Comparison of ENCODE assay signal across 12 cellular contexts in the genomic region with DNA sequence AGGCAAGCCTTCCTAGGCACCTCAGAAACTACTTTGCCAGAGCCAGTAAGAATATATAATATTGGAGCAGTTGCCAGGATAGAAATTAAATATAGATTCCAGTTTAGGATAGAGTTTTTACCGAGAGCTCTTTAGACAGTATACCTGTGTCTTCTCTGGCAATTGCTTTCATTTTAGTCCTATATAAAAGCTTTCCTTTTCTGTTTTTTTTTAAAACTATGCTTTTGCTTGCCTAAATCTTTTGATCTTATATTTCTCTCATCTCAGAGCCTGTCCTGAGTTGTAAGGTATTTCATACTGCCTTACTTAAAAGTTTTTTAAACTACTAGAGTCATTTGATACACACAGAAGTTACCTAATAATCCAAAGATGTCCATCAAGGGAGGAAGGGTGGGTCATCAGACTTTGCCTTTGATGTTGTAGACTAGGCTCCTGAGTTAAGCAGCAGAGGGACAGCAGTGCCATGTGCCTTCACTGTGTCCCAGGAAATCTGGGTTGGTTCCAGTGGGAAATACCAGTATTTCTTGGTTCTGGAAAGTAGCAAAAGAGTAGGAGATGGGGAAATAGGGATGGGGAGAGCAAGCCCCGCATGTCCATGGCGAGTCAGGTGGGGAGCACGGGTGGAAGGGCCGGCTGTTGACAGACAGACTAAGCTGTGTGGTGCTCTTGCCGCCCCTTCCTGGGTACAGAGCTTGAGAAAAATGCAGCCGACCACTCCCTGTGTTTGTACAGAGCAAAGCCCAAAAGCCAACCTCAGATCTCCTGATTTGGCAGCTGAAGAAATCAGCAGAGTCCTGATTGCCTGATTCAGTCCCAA. TPM values are rescaled to one million over a fixed set of nuclear protein-coding genes. Genes with fewer than 3 reads are reported as not detected.
DNase-seq lines count a peak whose midpoint lies in the region; ATAC-seq and TF ChIP-seq lines count a peak whose summit lies in the region.
"Had no signal": no experiment of that assay in that cellular context is flagged by ENCODE, and none has a peak within 500 bp of the region (broad histone marks: within the 10 kb centered on the region; RNA-seq: fewer than 3 reads in every experiment).

No MANE protein-coding gene starts in this region.

- POLR2A ChIA-PET in CD4-positive, alpha-beta memory T cell (lab: Charles Lee; ENCODE audit: partially characterized antibody), result interaction anchor here (1.5 kb wide), 1 partner anchor 100 kb away, joined by 6 read pairs; a partner anchor contains a TSS
- POLR2A ChIA-PET in IMR-90 (lab: Charles Lee; ENCODE audit: unreplicated experiment), result no interaction called here

- H3K4me3 ChIP-seq in CD4-positive, alpha-beta memory T cell (ENCODE audit: low read length in 2 of 2), result no peak overlapping the region
- no peak overlapping the region for H3K4me3 ChIP-seq in IMR-90 (ENCODE audit: insufficient read depth, low read depth, low read length)
- no peak overlapping the region for H3K4me3 ChIP-seq in sigmoid colon
- no peak overlapping the region for H3K4me3 ChIP-seq in dorsolateral prefrontal cortex

- no peak overlapping the region for H3K56ac ChIP-seq in IMR-90 (ENCODE audit: extremely low read depth, insufficient read depth, low read length)

- no peaks in the 10 kb centered on the region for H3K9me3 Mint-ChIP-seq in CD4-positive, alpha-beta memory T cell
- H3K9me3 Mint-ChIP-seq: neural crest cell had no signal

- no peak overlapping the region for H2AFZ ChIP-seq in IMR-90 (replicated peaks; ENCODE audit: low read length, poor library complexity)

- H2AK5ac ChIP-seq in IMR-90 (ENCODE audit: low read depth, low read length), result no peak overlapping the region

- peaks cover 34% of the 10 kb centered on the region for H3K36me3 ChIP-seq in CD4-positive, alpha-beta memory T cell (ENCODE audit: insufficient read depth, low read length)
- H3K36me3 ChIP-seq in IMR-90 (ENCODE audit: control insufficient read depth, insufficient read depth, low read length) (peaks cover 44% of the 10 kb centered on the region), sigmoid colon (peaks cover 14 to 70% (median 30%) of the 10 kb centered on the region in 4 donors)

- H3K27me3 Mint-ChIP-seq in CD4-positive, alpha-beta memory T cell, result no peaks in the 10 kb centered on the region

- no peak overlapping the region for H3K27ac ChIP-seq in CD4-positive, alpha-beta memory T cell (ENCODE audit: low read depth, low read length)
- H3K27ac ChIP-seq in IMR-90 (ENCODE audit: insufficient read depth, low read length) (peak overlapping the region; percentile 11; the same call in 1 of the 2 replicates), cingulate gyrus (ENCODE audit: low read depth, low read length) (peak overlapping the region; percentile 60), sigmoid colon (peak overlapping the region; percentile 50 to 99 (median 78)), dorsolateral prefrontal cortex (peak overlapping the region in 28 of 59 donors; percentile 4 to 76 (median 48))
- H3K27ac ChIP-seq: HL-60 had no signal

- H2BK15ac ChIP-seq in IMR-90 (ENCODE audit: low read depth, low read length), result no peak overlapping the region

- peaks cover 14 to 44% of the 10 kb centered on the region in 2 experiments for H3K79me1 ChIP-seq in IMR-90 (ENCODE audit: low read depth in 1 of 2, low read length in 2 of 2)

- no peak overlapping the region for H4K91ac ChIP-seq in IMR-90 (ENCODE audit: insufficient read depth, low read depth, low read length)

- peaks cover 7% of the 10 kb centered on the region for H4K20me1 ChIP-seq in IMR-90 (ENCODE audit: insufficient read depth, low read length)

- H3K9ac ChIP-seq in IMR-90 (ENCODE audit: low read depth, low read length), result no peak overlapping the region

- H3K4me2 ChIP-seq in IMR-90 (ENCODE audit: low read depth, low read length), result no peak overlapping the region

- peaks cover 12 to 25% (median 18%) of the 10 kb centered on the region in 4 donors for H3K4me1 Mint-ChIP-seq in CD4-positive, alpha-beta memory T cell
- H3K4me1 Mint-ChIP-seq: neural crest cell had no signal

- ATAC-seq in IMR-90 (ENCODE audit: low read depth), result peak; percentile 9; the same call in 1 of the 2 replicates
- ATAC-seq in esophagus mucosa, result no peak
- ATAC-seq in GM21390 (IDR thresholded peaks at IDR 0.05; ENCODE audit: unreplicated experiment), result no peak

- H3K4ac ChIP-seq in IMR-90 (ENCODE audit: low read depth, low read length), result no peak overlapping the region; the same call in 1 of the 2 replicates

- TF ChIP-seq POLR2A in IMR-90 (IDR thresholded peaks at IDR 0.05; ENCODE audit: low read depth, low read length), result no peak
- no peak for TF ChIP-seq POLR2A in sigmoid colon (IDR thresholded peaks at IDR 0.05)

- H3K9me1 ChIP-seq in IMR-90 (ENCODE audit: insufficient read depth, low read length), result peaks cover 13% of the 10 kb centered on the region

- WGBS in IMR-90 (ENCODE audit: extremely low coverage in 2 of 2, insufficient read length in 1 of 2), 2 experiments, result 93% methylated on average over 3 of the region's 7 CpGs; no CpG with 5 or more reads in 1 of the 2 experiments
- WGBS in sigmoid colon, 2 donors, result 86 to 93% methylated on average over 7 of the region's 7 CpGs

- H3K9me3 ChIP-seq in CD4-positive, alpha-beta memory T cell (ENCODE audit: control insufficient read depth in 1 of 2, low read length in 2 of 2), result no peaks in the 10 kb centered on the region
- H3K9me3 ChIP-seq in IMR-90 (ENCODE audit: control insufficient read depth, insufficient read depth, low read length), result no peaks in the 10 kb centered on the region
- no peaks in the 10 kb centered on the region for H3K9me3 ChIP-seq in sigmoid colon

- no peak for DNase-seq in CD4-positive, alpha-beta memory T cell
- DNase-seq in IMR-90 (no peak), sigmoid colon (no peak), dorsolateral prefrontal cortex (no peak)
- DNase-seq: Calu3, islet precursor cell had no signal

- no peak overlapping the region; the same call in 1 of the 2 replicates for H3K14ac ChIP-seq in IMR-90 (replicated peaks; ENCODE audit: low read depth, low read length)

- H3K23ac ChIP-seq in IMR-90 (ENCODE audit: low read depth, low read length), result no peak overlapping the region

- CTCF ChIA-PET in CD4-positive, alpha-beta memory T cell (lab: Charles Lee; ENCODE audit: partially characterized antibody), result interaction anchor here (1.0 to 13.7 kb wide), 4 partner anchors 17 to 100 kb away, joined by 3 to 86 read pairs (median 4); a partner anchor contains a TSS
- CTCF ChIA-PET in IMR-90 (lab: Yijun Ruan, JAX), result interaction anchor here (0.6 to 1.1 kb wide), 4 partner anchors 10 to 396 kb away, joined by 3 to 4 read pairs (median 4); no protein-coding TSS in a partner anchor

- peak overlapping the region in 4 of 8 donors; percentile 32 to 68 (median 44) for H3K4me3 Mint-ChIP-seq in CD4-positive, alpha-beta memory T cell
- H3K4me3 Mint-ChIP-seq: neural crest cell had no signal

- H4K8ac ChIP-seq in IMR-90 (ENCODE audit: low read depth in 2 of 2, low read length in 2 of 2), result no peak overlapping the region

- TF ChIP-seq RAD21 in IMR-90 (IDR thresholded peaks at IDR 0.05; ENCODE audit: low read length), result no peak

- in situ Hi-C loops in IMR-90 (cut with MboI; ENCODE audit: low sequenced_read_pairs), result no loop called here

- no peak overlapping the region for H2BK20ac ChIP-seq in IMR-90 (ENCODE audit: low read depth, low read length)

- intact Hi-C loops in CD4-positive, alpha-beta memory T cell (cut with micrococcal nuclease), result no loop called here
- intact Hi-C loops in IMR-90 (cut with micrococcal nuclease) (no loop called here), sigmoid colon (cut with DNase I) (no loop called here), dorsolateral prefrontal cortex (cut with DNase I) (no loop called here)

- peaks cover 38 to 48% of the 10 kb centered on the region in 2 donors for H3K36me3 Mint-ChIP-seq in CD4-positive, alpha-beta memory T cell

- peaks cover 26% of the 10 kb centered on the region for H3K4me1 ChIP-seq in CD4-positive, alpha-beta memory T cell (ENCODE audit: insufficient read depth, low read length)
- H3K4me1 ChIP-seq in IMR-90 (ENCODE audit: control insufficient read depth, insufficient read depth, low read length), result peaks cover 8% of the 10 kb centered on the region
- H3K4me1 ChIP-seq in sigmoid colon, result peaks cover 0 to 28% (median 16%) of the 10 kb centered on the region in 4 donors

- no peak overlapping the region for H3K18ac ChIP-seq in IMR-90 (ENCODE audit: low read depth, low read length)

- TF ChIP-seq CTCF in IMR-90 (conservative IDR thresholded peaks at IDR 0.05; ENCODE audit: low read depth, low read length) (no peak), sigmoid colon (IDR thresholded peaks at IDR 0.05) (no peak), dorsolateral prefrontal cortex (IDR thresholded peaks at IDR 0.05 in 54 of 56, conservative IDR thresholded peaks at IDR 0.05 in 2 of 56; ENCODE audit: low read depth in 1 of 56, partially characterized antibody in 56 of 56) (no peak)

- no peak overlapping the region for H2BK5ac ChIP-seq in IMR-90 (ENCODE audit: low read depth, low read length, poor library complexity, severe bottlenecking)

- BruUV-seq in IMR-90 (replicated peaks; lab: Mats Ljungman, UMichigan), result no TSS peak

- no peak for TF ChIP-seq EP300 in sigmoid colon (IDR thresholded peaks at IDR 0.05)

- no peak overlapping the region for H2BK120ac ChIP-seq in IMR-90 (ENCODE audit: low read depth, low read length)

- peak overlapping the region; percentile 60 to 94 (median 80) for H3K27ac Mint-ChIP-seq in CD4-positive, alpha-beta memory T cell

- no peak overlapping the region for H2AK9ac ChIP-seq in IMR-90 (replicated peaks; ENCODE audit: low read depth, low read length, poor library complexity)

- dilution Hi-C loops in IMR-90 (cut with HindIII; ENCODE audit: low sequenced_read_pairs, unreplicated experiment), result no loop called here

- H4K5ac ChIP-seq in IMR-90 (ENCODE audit: low read depth, low read length), result no peak overlapping the region

- H3K27me3 ChIP-seq in CD4-positive, alpha-beta memory T cell (ENCODE audit: insufficient read depth, low read length), result no peaks in the 10 kb centered on the region
- H3K27me3 ChIP-seq in IMR-90 (ENCODE audit: control insufficient read depth, insufficient read depth, low read length), result no peaks in the 10 kb centered on the region
- H3K27me3 ChIP-seq in sigmoid colon, result no peaks in the 10 kb centered on the region
- H3K27me3 ChIP-seq in dorsolateral prefrontal cortex, result no peaks in the 10 kb centered on the region

RNA-seq across cellular contexts. Expression of a gene that starts 11.2 kb away (rescaled TPM):
- under 1 TPM; 0.26 to 0.28 TPM for total RNA-seq in CD4-positive, alpha-beta memory T cell
- polyA plus RNA-seq in CD4-positive, alpha-beta memory T cell, result under 1 TPM; 0.40 to 0.82 TPM
- total RNA-seq in IMR-90 (2012; rRNA removed) (131 and 165 TPM in 2 replicates), sigmoid colon (1,000 to 10,000 TPM in 1 of 4 donors, 100 to 1,000 TPM in 3; 628 to 1,033 (median 813) TPM), esophagus mucosa (25.0 TPM), dorsolateral prefrontal cortex (100 to 1,000 TPM in 2 of 120 experiments, 10 to 100 TPM in 118; 17.4 to 120 (median 43.4) TPM)
- polyA plus RNA-seq in IMR-90 (2012; rRNA removed) (79.4 and 95.1 TPM in 2 replicates), sigmoid colon (10 to 100 TPM in 1 of 3 donors, 1 to 10 TPM in 2; 2.1 to 51.5 (median 4.8) TPM)
- 197 and 220 TPM in 2 replicates for polyA plus RNA-seq in IMR-90 (2012; cell fraction: cytosol; rRNA removed)
- polyA plus RNA-seq in IMR-90 (2012; cell fraction: nucleus; rRNA removed; ENCODE audit: low replicate concordance), result 58.2 and 150 TPM in 2 replicates

RNA-seq across cellular contexts. Expression of a gene that starts 28.6 kb away (rescaled TPM):
- 10 to 100 TPM; 17.5 to 18.3 TPM for total RNA-seq in CD4-positive, alpha-beta memory T cell
- 10 to 100 TPM; 33.1 to 50.8 TPM for polyA plus RNA-seq in CD4-positive, alpha-beta memory T cell
- 3.4 and 3.6 TPM in 2 replicates for total RNA-seq in IMR-90 (2012; rRNA removed)
- polyA plus RNA-seq in IMR-90 (2012; rRNA removed), result 36.7 and 38.1 TPM in 2 replicates
- polyA plus RNA-seq in IMR-90 (2012; cell fraction: cytosol; rRNA removed), result 34.0 and 44.0 TPM in 2 replicates
- polyA plus RNA-seq in IMR-90 (2012; cell fraction: nucleus; rRNA removed; ENCODE audit: low replicate concordance), result 7.8 and 14.3 TPM in 2 replicates
- total RNA-seq in sigmoid colon, result 10 to 100 TPM in 3 of 4 donors, 1 to 10 TPM in 1; 9.8 to 18.3 (median 11.8) TPM
- polyA plus RNA-seq in sigmoid colon, result 10 to 100 TPM in 1 of 3 donors, 1 to 10 TPM in 2; 6.2 to 26.1 (median 7.2) TPM
- 22.2 TPM for total RNA-seq in esophagus mucosa
- total RNA-seq in dorsolateral prefrontal cortex, result 10 to 100 TPM; 15.9 to 31.2 (median 24.4) TPM

RNA-seq across cellular contexts. Expression of a gene that starts 34.9 kb away (rescaled TPM):
- not detected for total RNA-seq in CD4-positive, alpha-beta memory T cell
- polyA plus RNA-seq in CD4-positive, alpha-beta memory T cell, result not detected
- total RNA-seq in IMR-90 (2012; rRNA removed), result 1.9 and 2.0 TPM in 2 replicates
- 5.4 and 5.8 TPM in 2 replicates for polyA plus RNA-seq in IMR-90 (2012; rRNA removed)
- polyA plus RNA-seq in IMR-90 (2012; cell fraction: cytosol; rRNA removed), result 5.1 and 9.5 TPM in 2 replicates
- 5.6 and 7.4 TPM in 2 replicates for polyA plus RNA-seq in IMR-90 (2012; cell fraction: nucleus; rRNA removed; ENCODE audit: low replicate concordance)
- total RNA-seq in sigmoid colon, result 10 to 100 TPM; 23.2 to 35.2 (median 32.4) TPM
- 10 to 100 TPM in 1 of 3 donors, 1 to 10 TPM in 2; 4.9 to 12.5 (median 5.4) TPM for polyA plus RNA-seq in sigmoid colon
- total RNA-seq in esophagus mucosa, result 2.0 TPM
- total RNA-seq in dorsolateral prefrontal cortex, result 10 to 100 TPM in 74 of 120 experiments, 1 to 10 TPM in 46; 5.1 to 23.2 (median 10.8) TPM
- total RNA-seq: Calu3, MCF 10A had no signal

RNA-seq across cellular contexts. Expression of a gene that starts 40.7 kb away (rescaled TPM):
- total RNA-seq in CD4-positive, alpha-beta memory T cell, result not detected
- not detected for polyA plus RNA-seq in CD4-positive, alpha-beta memory T cell
- total RNA-seq in IMR-90 (2012; rRNA removed), result not detected in 2 replicates
- polyA plus RNA-seq in IMR-90 (2012; rRNA removed), result not detected in 2 replicates
- polyA plus RNA-seq in IMR-90 (2012; cell fraction: cytosol; rRNA removed), result 0.02 and 0.05 TPM in 2 replicates
- polyA plus RNA-seq in IMR-90 (2012; cell fraction: nucleus; rRNA removed; ENCODE audit: low replicate concordance), result not detected in 2 replicates
- total RNA-seq in sigmoid colon, result under 1 TPM in 1 of 4 donors, not detected in 3; 0.14 TPM
- not detected for polyA plus RNA-seq in sigmoid colon
- not detected for total RNA-seq in esophagus mucosa
- under 1 TPM in 1 of 120 experiments, not detected in 119; 0.32 TPM for total RNA-seq in dorsolateral prefrontal cortex
- total RNA-seq: Calu3, MCF 10A, neural crest cell had no signal

Comparison
In these comparisons a context has a peak if more than half of its experiments do, and no peak if none do; other contexts are left out.
1. RNA of a gene that starts 11.2 kb away (total RNA-seq): 628 to 1,033 TPM in sigmoid colon, 131 to 165 TPM in IMR-90, 17.4 to 120 TPM in dorsolateral prefrontal cortex and 25.0 TPM in esophagus mucosa (single experiment); 0.26 to 0.28 TPM in CD4-positive, alpha-beta memory T cell; every median in the first group is over 10 times any median in the second.